8 cellular contexts compared by ENCODE assay signal in genomic region chr11:118996926-118997626, GRCh38. TPM values are rescaled to one million over a fixed set of nuclear protein-coding genes. Genes with fewer than 3 reads are reported as not detected.
A peak's percentile ranks its signal among the peaks of the same experiment; 100 is the strongest.
DNase-seq lines count a peak whose midpoint lies in the region; ATAC-seq and TF ChIP-seq lines count a peak whose summit lies in the region.

No MANE protein-coding gene starts in this region.

- no peaks in the 10 kb centered on the region for H3K4me1 ChIP-seq in SJCRH30

- H3K36me3 ChIP-seq in SJCRH30: peaks cover 5% of the 10 kb centered on the region; the same call in 1 of the 2 replicates

- in situ Hi-C loops in astrocyte of the spinal cord (cut with HindIII; ENCODE audit: low sequenced_read_pairs): no loop called here

- H3K9me3 ChIP-seq in SJCRH30 (replicated peaks): no peaks in the 10 kb centered on the region

- peak; percentile 32 for TF ChIP-seq CTCF in astrocyte of the spinal cord (IDR thresholded peaks at IDR 0.05; ENCODE audit: low read depth, low read length)

- peak overlapping the region; percentile 69 for H3K27ac ChIP-seq in SJCRH30

- no peaks in the 10 kb centered on the region for H3K27me3 ChIP-seq in SJCRH30

- H3K4me3 ChIP-seq in SJCRH30: peak overlapping the region; percentile 89
- H3K4me3 ChIP-seq in astrocyte of the spinal cord (ENCODE audit: low read depth, low read length): peak overlapping the region; percentile 67

- ATAC-seq in HG02973 (IDR thresholded peaks at IDR 0.05; ENCODE audit: unreplicated experiment): peak; percentile 21

- peak; percentile 47 for DNase-seq in NCI-H748 (lab: John Stamatoyannopoulos, UW; ENCODE audit: unreplicated experiment)
- DNase-seq in NCI-H748 treated with DMSO at 0.1 percent for 48 hours (lab: John Stamatoyannopoulos, UW): no peak
- DNase-seq in SJCRH30: peak in 1 of 2 experiments; percentile 21
- peak; percentile 17 for DNase-seq in astrocyte of the spinal cord (ENCODE audit: low read depth, low spot score)
- DNase-seq in iPS-NIHi11 (ENCODE audit: low spot score): peak; percentile 42
- peak; percentile 24 to 38 for DNase-seq in stimulated activated CD4-positive, alpha-beta T cell treated with anti-CD3 and anti-CD28 coated beads, Interleukin-15, amount 100 ng/mL, for 48 hours (ENCODE audit: low read depth in 2 of 2)
- no peak for DNase-seq in NCI-H774 (lab: John Stamatoyannopoulos, UW)

RNA-seq across cellular contexts. Expression of gene CENATAC, which starts 0.9 kb away (rescaled TPM):
- total RNA-seq in SJCRH30 (2014; rRNA removed; shearing (Covaris generic)): 12.7 and 17.5 TPM in 2 replicates

RNA-seq across cellular contexts. Expression of gene RPS25, which starts 21.1 kb away (rescaled TPM):
- total RNA-seq in SJCRH30 (2014; rRNA removed; shearing (Covaris generic)): 797 and 901 TPM in 2 replicates

RNA-seq across cellular contexts. Expression of gene TRAPPC4, which starts 21.5 kb away (rescaled TPM):
- total RNA-seq in SJCRH30 (2014; rRNA removed; shearing (Covaris generic)): 33.1 and 34.8 TPM in 2 replicates

RNA-seq across cellular contexts. Expression of gene FOXR1, which starts 25.5 kb away (rescaled TPM):
- total RNA-seq in SJCRH30 (2014; rRNA removed; shearing (Covaris generic)): not detected in 2 replicates

RNA-seq across cellular contexts. Expression of gene SLC37A4, which starts 33.6 kb away (rescaled TPM):
- 8.7 and 9.8 TPM in 2 replicates for total RNA-seq in SJCRH30 (2014; rRNA removed; shearing (Covaris generic))

Comparison
In these comparisons a context has a peak if more than half of its experiments do, and no peak if none do; other contexts are left out.
1. DNase-seq: peak in NCI-H748 (single experiment), astrocyte of the spinal cord (single experiment), iPS-NIHi11 (single experiment) and stimulated activated CD4-positive, alpha-beta T cell treated with anti-CD3 and anti-CD28 coated beads, Interleukin-15, amount 100 ng/mL, for 48 hours (2 of 2); none in NCI-H748 treated with DMSO at 0.1 percent for 48 hours (single experiment) and NCI-H774 (single experiment).